10 cellular contexts compared by ENCODE assay signal in the genomic region with DNA sequence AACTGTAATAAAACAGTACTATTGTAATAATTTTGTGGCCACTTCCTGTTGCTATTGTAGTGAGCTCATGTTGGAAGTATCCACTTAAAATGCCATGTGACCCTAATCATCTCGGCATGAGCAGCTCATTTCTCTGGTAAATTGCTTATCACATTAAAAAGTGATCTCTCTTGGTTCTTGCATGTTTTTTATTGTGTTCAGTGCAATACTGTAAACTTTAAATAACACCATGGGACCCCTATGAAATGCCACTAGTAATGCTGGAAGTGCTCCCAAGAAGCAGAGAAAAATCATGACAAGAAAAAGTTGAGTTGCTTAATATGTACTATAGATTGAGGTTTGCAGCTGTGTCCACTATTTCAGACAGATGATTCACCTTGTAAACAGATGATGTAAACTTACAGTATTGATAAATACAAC. TPM values are rescaled to one million over a fixed set of nuclear protein-coding genes. Genes with fewer than 3 reads are reported as not detected.
DNase-seq lines count a peak whose midpoint lies in the region; TF ChIP-seq lines count a peak whose summit lies in the region.
"Had no signal": no experiment of that assay in that cellular context is flagged by ENCODE, and none has a peak within 500 bp of the region (broad histone marks: within the 10 kb centered on the region; RNA-seq: fewer than 3 reads in every experiment).

No MANE protein-coding gene starts in this region.

- no peak overlapping the region for H3K9ac ChIP-seq in MM.1S (ENCODE audit: low read length)

- no peaks in the 10 kb centered on the region for H3K36me3 ChIP-seq in MM.1S (replicated peaks; ENCODE audit: insufficient read depth, low read length)
- no peaks in the 10 kb centered on the region for H3K36me3 ChIP-seq in adrenal gland (replicated peaks in 1 of 2)
- H3K36me3 ChIP-seq in right atrium auricular region = peaks cover 5% of the 10 kb centered on the region
- H3K36me3 ChIP-seq: thoracic aorta had no signal

- intact Hi-C loops in adrenal gland (cut with DNase I) = no loop called here

- DNase-seq in H4 (ENCODE audit: low spot score) (peak; percentile 49), NCI-H69 (lab: John Stamatoyannopoulos, UW) (peak; percentile 55), chondrocyte (ENCODE audit: low spot score) (no peak), pulmonary artery endothelial cell (ENCODE audit: low read depth, low spot score) (peak; percentile 55), MM.1S (no peak), adrenal gland (no peak), right atrium auricular region (ENCODE audit: low spot score) (no peak)
- DNase-seq: activated naive CD4-positive, alpha-beta T cell treated with anti-CD3 and anti-CD28 coated beads for 36 hours; NCI-H1694 treated with DMSO at 0.1 percent for 48 hours had no signal

- peaks cover 8% of the 10 kb centered on the region for H3K9me3 Mint-ChIP-seq in chondrocyte (ENCODE audit: low read depth)

- H3K27me3 Mint-ChIP-seq in chondrocyte (ENCODE audit: low read depth) = no peaks in the 10 kb centered on the region

- TF ChIP-seq POLR2A in adrenal gland (IDR thresholded peaks at IDR 0.05) = no peak

- H3K27me3 ChIP-seq in MM.1S (replicated peaks; ENCODE audit: insufficient read depth, low read length) (no peaks in the 10 kb centered on the region), adrenal gland (no peaks in the 10 kb centered on the region), right atrium auricular region (no peaks in the 10 kb centered on the region)

- H3K4me1 Mint-ChIP-seq in chondrocyte (ENCODE audit: low read depth) = peaks cover 36% of the 10 kb centered on the region

- peak overlapping the region; percentile 58 for H3K27ac Mint-ChIP-seq in chondrocyte (ENCODE audit: unreplicated experiment)
- H3K27ac Mint-ChIP-seq: activated naive CD4-positive, alpha-beta T cell treated with anti-CD3 and anti-CD28 coated beads for 36 hours had no signal

- H4K20me1 ChIP-seq in MM.1S (ENCODE audit: insufficient read depth, low read length) = no peaks in the 10 kb centered on the region

- no peak overlapping the region for H3K4me3 ChIP-seq in MM.1S (ENCODE audit: low read length)
- no peak overlapping the region for H3K4me3 ChIP-seq in adrenal gland
- H3K4me3 ChIP-seq in right atrium auricular region = no peak overlapping the region
- H3K4me3 ChIP-seq: thoracic aorta had no signal

- H3K27ac ChIP-seq in MM.1S (ENCODE audit: low read length) (no peak overlapping the region), adrenal gland (no peak overlapping the region), right atrium auricular region (no peak overlapping the region)
- H3K27ac ChIP-seq: thoracic aorta had no signal

- 39 to 57% (median 46%) methylated on average over 1 of the region's 1 CpG for whole genome bisulfite sequencing in adrenal gland, 4 donors

- TF ChIP-seq CTCF in chondrocyte (IDR thresholded peaks at IDR 0.05) = no peak
- TF ChIP-seq CTCF in MM.1S (IDR thresholded peaks at IDR 0.05; ENCODE audit: low read length) = no peak
- TF ChIP-seq CTCF in adrenal gland (IDR thresholded peaks at IDR 0.05) = no peak
- no peak for TF ChIP-seq CTCF in right atrium auricular region (IDR thresholded peaks at IDR 0.05)

- H3K4me2 ChIP-seq in MM.1S (ENCODE audit: low read depth, low read length) = no peak overlapping the region

- peaks cover 22% of the 10 kb centered on the region for H3K36me3 Mint-ChIP-seq in chondrocyte (ENCODE audit: low read depth)

- H2AFZ ChIP-seq in MM.1S (ENCODE audit: low read length) = no peak overlapping the region

- H3F3A ChIP-seq in MM.1S (ENCODE audit: insufficient read depth, low read length) = no peaks in the 10 kb centered on the region

- H3K4me1 ChIP-seq in MM.1S (ENCODE audit: low read length) (no peaks in the 10 kb centered on the region), adrenal gland (replicated peaks in 1 of 2) (no peaks in the 10 kb centered on the region), right atrium auricular region (peaks cover 0 to 5% of the 10 kb centered on the region in 2 donors)

- no peaks in the 10 kb centered on the region for H3K79me2 ChIP-seq in MM.1S (ENCODE audit: low read length)

- no peaks in the 10 kb centered on the region for H3K9me3 ChIP-seq in MM.1S (replicated peaks; ENCODE audit: insufficient read depth, low read length)
- H3K9me3 ChIP-seq in adrenal gland (replicated peaks in 1 of 3) = no peaks in the 10 kb centered on the region
- peaks cover 0 to under 1% of the 10 kb centered on the region in 2 donors for H3K9me3 ChIP-seq in right atrium auricular region
- H3K9me3 ChIP-seq: thoracic aorta had no signal

- no peak overlapping the region for H3K4me3 Mint-ChIP-seq in chondrocyte (ENCODE audit: unreplicated experiment)
- H3K4me3 Mint-ChIP-seq: activated naive CD4-positive, alpha-beta T cell treated with anti-CD3 and anti-CD28 coated beads for 36 hours had no signal

- H3K9me2 ChIP-seq in MM.1S (replicated peaks; ENCODE audit: insufficient read depth, low read length) = no peaks in the 10 kb centered on the region

RNA-seq across cellular contexts. Expression of a gene that starts 45.6 kb away (rescaled TPM):
- total RNA-seq in H4 (2014; rRNA removed; shearing (Covaris generic)) = 47.3 and 83.3 TPM in 2 replicates
- total RNA-seq in chondrocyte (67.8 to 80.2 TPM (median 73.1 TPM) in 3 replicates), pulmonary artery endothelial cell (125 and 139 TPM in 2 replicates), adrenal gland (100 to 1,000 TPM in 1 of 8 donors, 10 to 100 TPM in 7; 33.9 to 168 (median 48.5) TPM), right atrium auricular region (10 to 100 TPM; 33.2 to 40.8 TPM)
- polyA plus RNA-seq in adrenal gland = 10 to 100 TPM; 13.2 to 39.4 (median 18.7) TPM

Comparison
In these comparisons a context has a peak if more than half of its experiments do, and no peak if none do; other contexts are left out.
1. DNase-seq: peak in H4 (single experiment), NCI-H69 (single experiment) and pulmonary artery endothelial cell (single experiment); none in chondrocyte (single experiment), MM.1S (single experiment), adrenal gland (0 of 7) and right atrium auricular region (single experiment).